Comparison of ENCODE assay signal across 1 cellular context in the genomic region with DNA sequence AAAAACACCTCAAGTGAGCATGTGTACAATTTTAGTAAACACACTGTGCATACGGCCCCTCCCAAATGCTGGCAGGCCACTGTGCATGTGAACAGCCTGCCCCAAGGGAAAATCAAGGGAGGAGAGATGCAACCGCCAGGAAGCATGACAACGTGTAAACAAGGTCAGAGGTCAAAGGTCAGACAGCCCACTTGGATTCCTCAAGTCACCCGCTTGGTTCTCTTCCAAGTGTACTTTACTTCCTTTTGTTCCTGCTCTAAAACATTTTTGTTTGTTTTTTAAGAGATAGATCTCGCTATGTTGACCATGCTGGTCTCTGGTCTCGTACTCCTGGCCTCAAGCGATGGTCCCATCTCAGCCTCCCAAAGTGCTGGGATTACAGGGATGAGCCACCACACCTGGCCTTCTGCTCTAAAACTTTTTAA.
TF ChIP-seq lines count a peak whose summit lies in the region.

No MANE protein-coding gene starts in this region.

TF ChIP-seq in K562, 482 proteins besides CTCF, POLR2A, EP300 and RAD21 (continued from another document and continues in another):
- no peak for TF ChIP-seq PHF21A (IDR thresholded peaks at IDR 0.05; ENCODE audit: borderline replicate concordance, low read depth)
- TF ChIP-seq KAT7 (CRISPR knock-in tag; IDR thresholded peaks at IDR 0.05; ENCODE audit: borderline replicate concordance), result no peak
- TF ChIP-seq TCF7 (IDR thresholded peaks at IDR 0.05; ENCODE audit: borderline replicate concordance), result no peak
- peak; percentile 66; the same call in 1 of the 2 replicates for TF ChIP-seq DDX20 (tag; IDR thresholded peaks at IDR 0.05; ENCODE audit: low read depth)
- 0 out of 2 replicates have a peak, but pooled peaks have one; percentile 24 for TF ChIP-seq BACH1 (tag; IDR thresholded peaks at IDR 0.05)
- TF ChIP-seq ZNF133 (CRISPR knock-in tag; IDR thresholded peaks at IDR 0.05), result 0 out of 2 replicates have a peak, but pooled peaks have one; percentile 47
- no peak for TF ChIP-seq EWSR1 (IDR thresholded peaks at IDR 0.05; ENCODE audit: borderline replicate concordance, low read depth, partially characterized antibody)
- peak; percentile 16; the same call in 1 of the 2 replicates for TF ChIP-seq MTA2 (IDR thresholded peaks at IDR 0.05; ENCODE audit: low read depth)
- TF ChIP-seq, protein P1, sequence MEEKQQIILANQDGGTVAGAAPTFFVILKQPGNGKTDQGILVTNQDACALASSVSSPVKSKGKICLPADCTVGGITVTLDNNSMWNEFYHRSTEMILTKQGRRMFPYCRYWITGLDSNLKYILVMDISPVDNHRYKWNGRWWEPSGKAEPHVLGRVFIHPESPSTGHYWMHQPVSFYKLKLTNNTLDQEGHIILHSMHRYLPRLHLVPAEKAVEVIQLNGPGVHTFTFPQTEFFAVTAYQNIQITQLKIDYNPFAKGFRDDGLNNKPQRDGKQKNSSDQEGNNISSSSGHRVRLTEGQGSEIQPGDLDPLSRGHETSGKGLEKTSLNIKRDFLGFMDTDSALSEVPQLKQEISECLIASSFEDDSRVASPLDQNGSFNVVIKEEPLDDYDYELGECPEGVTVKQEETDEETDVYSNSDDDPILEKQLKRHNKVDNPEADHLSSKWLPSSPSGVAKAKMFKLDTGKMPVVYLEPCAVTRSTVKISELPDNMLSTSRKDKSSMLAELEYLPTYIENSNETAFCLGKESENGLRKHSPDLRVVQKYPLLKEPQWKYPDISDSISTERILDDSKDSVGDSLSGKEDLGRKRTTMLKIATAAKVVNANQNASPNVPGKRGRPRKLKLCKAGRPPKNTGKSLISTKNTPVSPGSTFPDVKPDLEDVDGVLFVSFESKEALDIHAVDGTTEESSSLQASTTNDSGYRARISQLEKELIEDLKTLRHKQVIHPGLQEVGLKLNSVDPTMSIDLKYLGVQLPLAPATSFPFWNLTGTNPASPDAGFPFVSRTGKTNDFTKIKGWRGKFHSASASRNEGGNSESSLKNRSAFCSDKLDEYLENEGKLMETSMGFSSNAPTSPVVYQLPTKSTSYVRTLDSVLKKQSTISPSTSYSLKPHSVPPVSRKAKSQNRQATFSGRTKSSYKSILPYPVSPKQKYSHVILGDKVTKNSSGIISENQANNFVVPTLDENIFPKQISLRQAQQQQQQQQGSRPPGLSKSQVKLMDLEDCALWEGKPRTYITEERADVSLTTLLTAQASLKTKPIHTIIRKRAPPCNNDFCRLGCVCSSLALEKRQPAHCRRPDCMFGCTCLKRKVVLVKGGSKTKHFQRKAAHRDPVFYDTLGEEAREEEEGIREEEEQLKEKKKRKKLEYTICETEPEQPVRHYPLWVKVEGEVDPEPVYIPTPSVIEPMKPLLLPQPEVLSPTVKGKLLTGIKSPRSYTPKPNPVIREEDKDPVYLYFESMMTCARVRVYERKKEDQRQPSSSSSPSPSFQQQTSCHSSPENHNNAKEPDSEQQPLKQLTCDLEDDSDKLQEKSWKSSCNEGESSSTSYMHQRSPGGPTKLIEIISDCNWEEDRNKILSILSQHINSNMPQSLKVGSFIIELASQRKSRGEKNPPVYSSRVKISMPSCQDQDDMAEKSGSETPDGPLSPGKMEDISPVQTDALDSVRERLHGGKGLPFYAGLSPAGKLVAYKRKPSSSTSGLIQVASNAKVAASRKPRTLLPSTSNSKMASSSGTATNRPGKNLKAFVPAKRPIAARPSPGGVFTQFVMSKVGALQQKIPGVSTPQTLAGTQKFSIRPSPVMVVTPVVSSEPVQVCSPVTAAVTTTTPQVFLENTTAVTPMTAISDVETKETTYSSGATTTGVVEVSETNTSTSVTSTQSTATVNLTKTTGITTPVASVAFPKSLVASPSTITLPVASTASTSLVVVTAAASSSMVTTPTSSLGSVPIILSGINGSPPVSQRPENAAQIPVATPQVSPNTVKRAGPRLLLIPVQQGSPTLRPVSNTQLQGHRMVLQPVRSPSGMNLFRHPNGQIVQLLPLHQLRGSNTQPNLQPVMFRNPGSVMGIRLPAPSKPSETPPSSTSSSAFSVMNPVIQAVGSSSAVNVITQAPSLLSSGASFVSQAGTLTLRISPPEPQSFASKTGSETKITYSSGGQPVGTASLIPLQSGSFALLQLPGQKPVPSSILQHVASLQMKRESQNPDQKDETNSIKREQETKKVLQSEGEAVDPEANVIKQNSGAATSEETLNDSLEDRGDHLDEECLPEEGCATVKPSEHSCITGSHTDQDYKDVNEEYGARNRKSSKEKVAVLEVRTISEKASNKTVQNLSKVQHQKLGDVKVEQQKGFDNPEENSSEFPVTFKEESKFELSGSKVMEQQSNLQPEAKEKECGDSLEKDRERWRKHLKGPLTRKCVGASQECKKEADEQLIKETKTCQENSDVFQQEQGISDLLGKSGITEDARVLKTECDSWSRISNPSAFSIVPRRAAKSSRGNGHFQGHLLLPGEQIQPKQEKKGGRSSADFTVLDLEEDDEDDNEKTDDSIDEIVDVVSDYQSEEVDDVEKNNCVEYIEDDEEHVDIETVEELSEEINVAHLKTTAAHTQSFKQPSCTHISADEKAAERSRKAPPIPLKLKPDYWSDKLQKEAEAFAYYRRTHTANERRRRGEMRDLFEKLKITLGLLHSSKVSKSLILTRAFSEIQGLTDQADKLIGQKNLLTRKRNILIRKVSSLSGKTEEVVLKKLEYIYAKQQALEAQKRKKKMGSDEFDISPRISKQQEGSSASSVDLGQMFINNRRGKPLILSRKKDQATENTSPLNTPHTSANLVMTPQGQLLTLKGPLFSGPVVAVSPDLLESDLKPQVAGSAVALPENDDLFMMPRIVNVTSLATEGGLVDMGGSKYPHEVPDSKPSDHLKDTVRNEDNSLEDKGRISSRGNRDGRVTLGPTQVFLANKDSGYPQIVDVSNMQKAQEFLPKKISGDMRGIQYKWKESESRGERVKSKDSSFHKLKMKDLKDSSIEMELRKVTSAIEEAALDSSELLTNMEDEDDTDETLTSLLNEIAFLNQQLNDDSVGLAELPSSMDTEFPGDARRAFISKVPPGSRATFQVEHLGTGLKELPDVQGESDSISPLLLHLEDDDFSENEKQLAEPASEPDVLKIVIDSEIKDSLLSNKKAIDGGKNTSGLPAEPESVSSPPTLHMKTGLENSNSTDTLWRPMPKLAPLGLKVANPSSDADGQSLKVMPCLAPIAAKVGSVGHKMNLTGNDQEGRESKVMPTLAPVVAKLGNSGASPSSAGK (IDR thresholded peaks at IDR 0.05), result 0 out of 2 replicates have a peak, but pooled peaks have one; percentile 26
- no peak for TF ChIP-seq SRSF1 (IDR thresholded peaks at IDR 0.05; ENCODE audit: low read depth, low read length)
- no peak for TF ChIP-seq CREM (IDR thresholded peaks at IDR 0.05; ENCODE audit: low read depth)
- no peak for TF ChIP-seq ADNP (tag; IDR thresholded peaks at IDR 0.05)
- TF ChIP-seq CEBPB (tag; IDR thresholded peaks at IDR 0.05), result no peak
- TF ChIP-seq, protein P2, sequence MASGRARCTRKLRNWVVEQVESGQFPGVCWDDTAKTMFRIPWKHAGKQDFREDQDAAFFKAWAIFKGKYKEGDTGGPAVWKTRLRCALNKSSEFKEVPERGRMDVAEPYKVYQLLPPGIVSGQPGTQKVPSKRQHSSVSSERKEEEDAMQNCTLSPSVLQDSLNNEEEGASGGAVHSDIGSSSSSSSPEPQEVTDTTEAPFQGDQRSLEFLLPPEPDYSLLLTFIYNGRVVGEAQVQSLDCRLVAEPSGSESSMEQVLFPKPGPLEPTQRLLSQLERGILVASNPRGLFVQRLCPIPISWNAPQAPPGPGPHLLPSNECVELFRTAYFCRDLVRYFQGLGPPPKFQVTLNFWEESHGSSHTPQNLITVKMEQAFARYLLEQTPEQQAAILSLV (tag; IDR thresholded peaks at IDR 0.05), result no peak
- TF ChIP-seq JUND (IDR thresholded peaks at IDR 0.05; ENCODE audit: borderline replicate concordance, low read depth, low read length), result no peak
- TF ChIP-seq JUND (tag; IDR thresholded peaks at IDR 0.05; ENCODE audit: borderline replicate concordance, low read depth, low read length), result peak; percentile 26; the same call in 1 of the 3 replicates
- TF ChIP-seq NBN (IDR thresholded peaks at IDR 0.05; ENCODE audit: low read depth), result no peak
- TF ChIP-seq ZNF395 (CRISPR knock-in tag; IDR thresholded peaks at IDR 0.05), result no peak
- TF ChIP-seq HDAC3 (IDR thresholded peaks at IDR 0.05; ENCODE audit: borderline replicate concordance, partially characterized antibody), result no peak
- TF ChIP-seq L3MBTL2 (IDR thresholded peaks at IDR 0.05), result 0 out of 2 replicates have a peak, but pooled peaks have one; percentile 15
- TF ChIP-seq, protein P3, sequence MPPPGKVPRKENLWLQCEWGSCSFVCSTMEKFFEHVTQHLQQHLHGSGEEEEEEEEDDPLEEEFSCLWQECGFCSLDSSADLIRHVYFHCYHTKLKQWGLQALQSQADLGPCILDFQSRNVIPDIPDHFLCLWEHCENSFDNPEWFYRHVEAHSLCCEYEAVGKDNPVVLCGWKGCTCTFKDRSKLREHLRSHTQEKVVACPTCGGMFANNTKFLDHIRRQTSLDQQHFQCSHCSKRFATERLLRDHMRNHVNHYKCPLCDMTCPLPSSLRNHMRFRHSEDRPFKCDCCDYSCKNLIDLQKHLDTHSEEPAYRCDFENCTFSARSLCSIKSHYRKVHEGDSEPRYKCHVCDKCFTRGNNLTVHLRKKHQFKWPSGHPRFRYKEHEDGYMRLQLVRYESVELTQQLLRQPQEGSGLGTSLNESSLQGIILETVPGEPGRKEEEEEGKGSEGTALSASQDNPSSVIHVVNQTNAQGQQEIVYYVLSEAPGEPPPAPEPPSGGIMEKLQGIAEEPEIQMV (tag; conservative IDR thresholded peaks at IDR 0.05; ENCODE audit: low read depth), result 0 out of 2 replicates have a peak, but pooled peaks have one; percentile 54
- no peak for TF ChIP-seq NFYB (IDR thresholded peaks at IDR 0.05; ENCODE audit: extremely low read depth, insufficient read length)
- no peak for TF ChIP-seq TAF7 (tag; IDR thresholded peaks at IDR 0.05)
- TF ChIP-seq DMBX1 (CRISPR knock-in tag; IDR thresholded peaks at IDR 0.05; ENCODE audit: borderline replicate concordance), result peak; percentile 83
- TF ChIP-seq ZNF766 (CRISPR knock-in tag; conservative IDR thresholded peaks at IDR 0.05), result peak; percentile 34; the same call in 1 of the 2 replicates
- 0 out of 2 replicates have a peak, but pooled peaks have one; percentile 28 for TF ChIP-seq HIVEP1 (CRISPR knock-in tag; IDR thresholded peaks at IDR 0.05)
- TF ChIP-seq FOXA3 (CRISPR knock-in tag; conservative IDR thresholded peaks at IDR 0.05 in 1 of 2, IDR thresholded peaks at IDR 0.05 in 1 of 2), result peak in 1 of 2 experiments; percentile 55; a peak in 1 of 4 replicates
- no peak for TF ChIP-seq CTBP1 (IDR thresholded peaks at IDR 0.05; ENCODE audit: borderline replicate concordance)
- 0 out of 2 replicates have a peak, but pooled peaks have one; percentile 28 for TF ChIP-seq KLF6 (CRISPR knock-in tag; IDR thresholded peaks at IDR 0.05; ENCODE audit: borderline replicate concordance)
- peak; percentile 30; the same call in 1 of the 2 replicates for TF ChIP-seq GABPA (tag; conservative IDR thresholded peaks at IDR 0.05; ENCODE audit: low read depth)
- no peak for TF ChIP-seq CGGBP1 (CRISPR knock-in tag; IDR thresholded peaks at IDR 0.05)
- TF ChIP-seq, protein P4, sequence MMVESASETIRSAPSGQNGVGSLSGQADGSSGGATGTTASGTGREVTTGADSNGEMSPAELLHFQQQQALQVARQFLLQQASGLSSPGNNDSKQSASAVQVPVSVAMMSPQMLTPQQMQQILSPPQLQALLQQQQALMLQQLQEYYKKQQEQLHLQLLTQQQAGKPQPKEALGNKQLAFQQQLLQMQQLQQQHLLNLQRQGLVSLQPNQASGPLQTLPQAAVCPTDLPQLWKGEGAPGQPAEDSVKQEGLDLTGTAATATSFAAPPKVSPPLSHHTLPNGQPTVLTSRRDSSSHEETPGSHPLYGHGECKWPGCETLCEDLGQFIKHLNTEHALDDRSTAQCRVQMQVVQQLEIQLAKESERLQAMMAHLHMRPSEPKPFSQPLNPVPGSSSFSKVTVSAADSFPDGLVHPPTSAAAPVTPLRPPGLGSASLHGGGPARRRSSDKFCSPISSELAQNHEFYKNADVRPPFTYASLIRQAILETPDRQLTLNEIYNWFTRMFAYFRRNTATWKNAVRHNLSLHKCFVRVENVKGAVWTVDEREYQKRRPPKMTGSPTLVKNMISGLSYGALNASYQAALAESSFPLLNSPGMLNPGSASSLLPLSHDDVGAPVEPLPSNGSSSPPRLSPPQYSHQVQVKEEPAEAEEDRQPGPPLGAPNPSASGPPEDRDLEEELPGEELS (CRISPR knock-in tag; IDR thresholded peaks at IDR 0.05; ENCODE audit: borderline replicate concordance), result no peak
- peak; percentile 58; the same call in 1 of the 2 replicates for TF ChIP-seq ETV1 (tag; conservative IDR thresholded peaks at IDR 0.05; ENCODE audit: low read depth)
- TF ChIP-seq, protein P5, sequence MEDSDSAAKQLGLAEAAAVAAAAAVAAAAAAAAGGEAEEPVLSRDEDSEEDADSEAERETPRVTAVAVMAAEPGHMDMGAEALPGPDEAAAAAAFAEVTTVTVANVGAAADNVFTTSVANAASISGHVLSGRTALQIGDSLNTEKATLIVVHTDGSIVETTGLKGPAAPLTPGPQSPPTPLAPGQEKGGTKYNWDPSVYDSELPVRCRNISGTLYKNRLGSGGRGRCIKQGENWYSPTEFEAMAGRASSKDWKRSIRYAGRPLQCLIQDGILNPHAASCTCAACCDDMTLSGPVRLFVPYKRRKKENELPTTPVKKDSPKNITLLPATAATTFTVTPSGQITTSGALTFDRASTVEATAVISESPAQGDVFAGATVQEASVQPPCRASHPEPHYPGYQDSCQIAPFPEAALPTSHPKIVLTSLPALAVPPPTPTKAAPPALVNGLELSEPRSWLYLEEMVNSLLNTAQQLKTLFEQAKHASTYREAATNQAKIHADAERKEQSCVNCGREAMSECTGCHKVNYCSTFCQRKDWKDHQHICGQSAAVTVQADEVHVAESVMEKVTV (CRISPR knock-in tag; IDR thresholded peaks at IDR 0.05), result no peak
- TF ChIP-seq ZNF551 (CRISPR knock-in tag; IDR thresholded peaks at IDR 0.05), result no peak
- TF ChIP-seq, protein P6, sequence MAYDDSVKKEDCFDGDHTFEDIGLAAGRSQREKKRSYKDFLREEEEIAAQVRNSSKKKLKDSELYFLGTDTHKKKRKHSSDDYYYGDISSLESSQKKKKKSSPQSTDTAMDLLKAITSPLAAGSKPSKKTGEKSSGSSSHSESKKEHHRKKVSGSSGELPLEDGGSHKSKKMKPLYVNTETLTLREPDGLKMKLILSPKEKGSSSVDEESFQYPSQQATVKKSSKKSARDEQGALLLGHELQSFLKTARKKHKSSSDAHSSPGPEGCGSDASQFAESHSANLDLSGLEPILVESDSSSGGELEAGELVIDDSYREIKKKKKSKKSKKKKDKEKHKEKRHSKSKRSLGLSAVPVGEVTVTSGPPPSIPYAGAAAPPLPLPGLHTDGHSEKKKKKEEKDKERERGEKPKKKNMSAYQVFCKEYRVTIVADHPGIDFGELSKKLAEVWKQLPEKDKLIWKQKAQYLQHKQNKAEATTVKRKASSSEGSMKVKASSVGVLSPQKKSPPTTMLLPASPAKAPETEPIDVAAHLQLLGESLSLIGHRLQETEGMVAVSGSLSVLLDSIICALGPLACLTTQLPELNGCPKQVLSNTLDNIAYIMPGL (CRISPR knock-in tag; IDR thresholded peaks at IDR 0.05), result no peak
